Comparison of ENCODE assay signal across 8 cellular contexts in genomic region chr1:111441573-111442192, GRCh38. TPM values are rescaled to one million over a fixed set of nuclear protein-coding genes. Genes with fewer than 3 reads are reported as not detected.
A peak's percentile ranks its signal among the peaks of the same experiment; 100 is the strongest.
DNase-seq lines count a peak whose midpoint lies in the region; ATAC-seq and TF ChIP-seq lines count a peak whose summit lies in the region.

No MANE protein-coding gene starts in this region.

- peaks cover 66% of the 10 kb centered on the region for H3K36me3 ChIP-seq in A673 (ENCODE audit: insufficient read depth, low read length, poor library complexity, severe bottlenecking)
- peaks cover 63% of the 10 kb centered on the region for H3K36me3 ChIP-seq in WERI-Rb-1
- H3K36me3 ChIP-seq in upper lobe of left lung: peaks cover 17 to 89% (median 64%) of the 10 kb centered on the region in 4 donors

- H3K36me3 Mint-ChIP-seq in natural killer cell: peaks cover 24% of the 10 kb centered on the region

- TF ChIP-seq POLR2A in upper lobe of left lung (IDR thresholded peaks at IDR 0.05): no peak

- peak; percentile 63 for TF ChIP-seq CTCF in A673 (conservative IDR thresholded peaks at IDR 0.05; ENCODE audit: low read depth, low read length)
- TF ChIP-seq CTCF in WERI-Rb-1 (IDR thresholded peaks at IDR 0.05; ENCODE audit: low read depth, low read length): peak; percentile 70
- TF ChIP-seq CTCF in cardiac fibroblast (IDR thresholded peaks at IDR 0.05; ENCODE audit: low read depth, low read length): peak; percentile 56
- peak; percentile 36 for TF ChIP-seq CTCF in natural killer cell (IDR thresholded peaks at IDR 0.05)
- TF ChIP-seq CTCF in upper lobe of left lung (IDR thresholded peaks at IDR 0.05): peak in 3 of 6 experiments; percentile 12 to 14 (median 13)

- H3K9me3 Mint-ChIP-seq in natural killer cell: no peaks in the 10 kb centered on the region

- peaks cover 7% of the 10 kb centered on the region in 2 donors for H3K4me1 Mint-ChIP-seq in natural killer cell

- intact Hi-C loops in A673 (cut with micrococcal nuclease; ENCODE audit: unreplicated experiment): no loop called here
- intact Hi-C loops in natural killer cell (cut with micrococcal nuclease): no loop called here

- ATAC-seq in natural killer cell: peak; percentile 49 to 74 (median 64)
- no peak for ATAC-seq in GM19467 (IDR thresholded peaks at IDR 0.05; ENCODE audit: unreplicated experiment)
- no peak for ATAC-seq in upper lobe of left lung (ENCODE audit: low FRiP score in 2 of 2)

- H3K27ac ChIP-seq in A673 (ENCODE audit: low read depth, low read length, poor library complexity, severe bottlenecking): no peak overlapping the region
- no peak overlapping the region for H3K27ac ChIP-seq in WERI-Rb-1
- no peak overlapping the region for H3K27ac ChIP-seq in upper lobe of left lung

- no peak for TF ChIP-seq EP300 in upper lobe of left lung (IDR thresholded peaks at IDR 0.05)

- no TSS peak for BruUV-seq in A673 (replicated peaks; lab: Mats Ljungman, UMichigan)

- 74 to 80% methylated on average over 9 of the region's 9 CpGs for WGBS in upper lobe of left lung, 2 donors

- H3K4me3 ChIP-seq in A673 (ENCODE audit: low read depth, low read length, poor library complexity, severe bottlenecking) (no peak overlapping the region), WERI-Rb-1 (ENCODE audit: low read depth, low read length) (no peak overlapping the region), cardiac fibroblast (replicated peaks in 1 of 2; ENCODE audit: low read depth in 2 of 2, low read length in 2 of 2) (no peak overlapping the region), upper lobe of left lung (no peak overlapping the region)

- H3K9me3 ChIP-seq in A673 (ENCODE audit: low read depth, low read length, poor library complexity, severe bottlenecking) (no peaks in the 10 kb centered on the region), WERI-Rb-1 (ENCODE audit: severe bottlenecking) (no peaks in the 10 kb centered on the region), upper lobe of left lung (no peaks in the 10 kb centered on the region)

- H3K27me3 ChIP-seq in A673 (replicated peaks; ENCODE audit: insufficient read depth, low read depth, low read length, poor library complexity): no peaks in the 10 kb centered on the region
- H3K27me3 ChIP-seq in WERI-Rb-1 (ENCODE audit: insufficient read depth, low read depth, severe bottlenecking): no peaks in the 10 kb centered on the region
- no peaks in the 10 kb centered on the region for H3K27me3 ChIP-seq in upper lobe of left lung

- POLR2A ChIA-PET in A673 (lab: Charles Lee; ENCODE audit: low non-redundant PET): interaction anchor here (0.5 kb wide), 1 partner anchor 151 kb away, joined by 20 read pairs; no protein-coding TSS in a partner anchor

- H3K4me1 ChIP-seq in A673 (ENCODE audit: insufficient read depth, low read length, poor library complexity, severe bottlenecking) (no peaks in the 10 kb centered on the region), upper lobe of left lung (peaks cover 0 to under 1% (median 0%) of the 10 kb centered on the region in 4 donors)

- no peaks in the 10 kb centered on the region for H3K27me3 Mint-ChIP-seq in natural killer cell (ENCODE audit: low read depth in 2 of 2)

- DNase-seq in A673 (ENCODE audit: low spot score) (peak; percentile 24), H4 (ENCODE audit: low spot score) (peak; percentile 22), WERI-Rb-1 (peak; percentile 55), cardiac fibroblast (ENCODE audit: low read depth in 2 of 2) (peak; percentile 36), natural killer cell (no peak), upper lobe of left lung (no peak), OCI-M2 (lab: John Stamatoyannopoulos, UW; ENCODE audit: unreplicated experiment) (no peak)

- no peak overlapping the region for H3K27ac Mint-ChIP-seq in natural killer cell

- CTCF ChIA-PET in A673 (lab: Charles Lee): no interaction called here

- H3K4me3 Mint-ChIP-seq in natural killer cell: no peak overlapping the region

RNA-seq across cellular contexts. Expression of gene WDR77, which starts 7.4 kb away (rescaled TPM):
- total RNA-seq in A673 (2021) (56.1 and 67.9 TPM in 2 replicates), natural killer cell (10 to 100 TPM; 15.5 to 20.8 (median 17.8) TPM), upper lobe of left lung (10 to 100 TPM; 11.3 to 32.2 (median 22.1) TPM)
- total RNA-seq in H4 (2014; rRNA removed; shearing (Covaris generic)): 62.6 TPM in 2 replicates

RNA-seq across cellular contexts. Expression of gene ATP5PB, which starts 7.6 kb away (rescaled TPM):
- total RNA-seq in A673 (2021) (316 and 344 TPM in 2 replicates), natural killer cell (100 to 1,000 TPM; 105 to 115 (median 105) TPM), upper lobe of left lung (100 to 1,000 TPM in 4 of 6 donors, 10 to 100 TPM in 2; 38.8 to 149 (median 132) TPM)
- 558 and 580 TPM in 2 replicates for total RNA-seq in H4 (2014; rRNA removed; shearing (Covaris generic))

RNA-seq across cellular contexts. Expression of gene OVGP1, which starts 14.1 kb away (rescaled TPM):
- 1.3 TPM in 2 replicates for total RNA-seq in A673 (2021)
- total RNA-seq in H4 (2014; rRNA removed; shearing (Covaris generic)): 0.25 TPM in 1 of 2 replicates, not detected in the other
- total RNA-seq in natural killer cell: 1 to 10 TPM; 2.1 to 5.2 (median 4.1) TPM
- total RNA-seq in upper lobe of left lung: 1 to 10 TPM; 1.2 to 4.2 (median 2.5) TPM

RNA-seq across cellular contexts. Expression of gene C1orf162, which starts 32.1 kb away (rescaled TPM):
- 0.21 and 0.50 TPM in 2 replicates for total RNA-seq in A673 (2021)
- not detected in 2 replicates for total RNA-seq in H4 (2014; rRNA removed; shearing (Covaris generic))
- 100 to 1,000 TPM in 2 of 3 donors, 10 to 100 TPM in 1; 85.2 to 147 (median 106) TPM for total RNA-seq in natural killer cell
- total RNA-seq in upper lobe of left lung: 100 to 1,000 TPM in 1 of 6 donors, 10 to 100 TPM in 5; 31.4 to 114 (median 52.6) TPM

Comparison
In these comparisons a context has a peak if more than half of its experiments do, and no peak if none do; other contexts are left out.
1. DNase-seq: peak in A673 (single experiment), H4 (single experiment), WERI-Rb-1 (single experiment) and cardiac fibroblast (2 of 2); none in natural killer cell (single experiment), upper lobe of left lung (0 of 2) and OCI-M2 (single experiment).
2. ATAC-seq: peak in natural killer cell (3 of 3); none in GM19467 (single experiment) and upper lobe of left lung (0 of 2).